Comparison of ENCODE assay signal across 22 cellular contexts in the genomic region with DNA sequence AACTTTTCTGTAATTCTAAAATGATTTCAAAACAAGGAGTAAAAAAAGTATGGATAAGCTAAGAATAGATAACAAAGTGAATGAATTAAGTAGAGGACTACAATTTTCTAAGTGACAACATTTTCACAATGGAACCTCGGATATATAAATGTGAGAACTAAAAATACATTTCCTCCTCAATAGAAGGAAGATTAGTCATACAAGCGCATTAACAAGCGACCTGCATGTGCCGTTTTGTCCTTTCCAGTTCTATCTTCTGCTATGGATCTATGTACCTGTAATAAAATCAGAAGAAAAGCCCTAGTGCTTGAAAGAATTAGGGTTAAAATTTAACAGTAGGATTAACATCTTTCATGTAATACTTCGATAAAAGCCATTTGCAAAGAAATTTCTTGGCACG.
DNase-seq lines count a peak whose midpoint lies in the region; ATAC-seq, FAIRE-seq and TF ChIP-seq lines count a peak whose summit lies in the region.
"Had no signal": no experiment of that assay in that cellular context is flagged by ENCODE, and none has a peak within 500 bp of the region (broad histone marks: within the 10 kb centered on the region; RNA-seq: fewer than 3 reads in every experiment).

No MANE protein-coding gene starts in this region.

- no peaks in the 10 kb centered on the region for H3K27me3 ChIP-seq in BLaER1 treated with 17β-estradiol and CSF1 and Interleukin-3, amounts not matched to agents 10 nM and 100 nM
- H3K27me3 ChIP-seq in HCT116 (ENCODE audit: insufficient read depth, low read length) = no peaks in the 10 kb centered on the region
- H3K27me3 ChIP-seq: heart left ventricle, Peyer's patch, uterus had no signal

- no peaks in the 10 kb centered on the region for H3K9me2 ChIP-seq in HCT116 (ENCODE audit: insufficient read depth)

- no peak overlapping the region for H3K27ac ChIP-seq in BLaER1 treated with 17β-estradiol and CSF1 and Interleukin-3, amounts not matched to agents 10 nM and 100 nM
- no peak overlapping the region for H3K27ac ChIP-seq in HCT116 (ENCODE audit: low read depth, low read length)
- H3K27ac ChIP-seq: heart left ventricle, Peyer's patch, uterus had no signal

- RAD21 ChIA-PET in HCT116 (lab: Charles Lee; ENCODE audit: low non-redundant PET in 1 of 2, low total read pairs in 2 of 2, uncharacterized antibody in 2 of 2, unreplicated experiment in 2 of 2) = no interaction called here

- TF ChIP-seq POLR2A in HCT116 (IDR thresholded peaks at IDR 0.05; ENCODE audit: borderline replicate concordance, extremely low read depth, insufficient read depth, insufficient read length) = no peak

- POLR2A ChIA-PET in HCT116 (lab: Charles Lee) = no interaction called here

- no peak overlapping the region for H3K4me3 ChIP-seq in BLaER1 treated with 17β-estradiol and CSF1 and Interleukin-3, amounts not matched to agents 10 nM and 100 nM
- H3K4me3 ChIP-seq in HCT116 (replicated peaks in 1 of 2; ENCODE audit: low read depth in 1 of 2, low read length in 2 of 2) = no peak overlapping the region
- H3K4me3 ChIP-seq: lung, uterus had no signal

- no TSS peak for BruUV-seq in HCT116 (replicated peaks; lab: Mats Ljungman, UMichigan)

- no peak for TF ChIP-seq CTCF in HCT116 (IDR thresholded peaks at IDR 0.05 in 2 of 3, conservative IDR thresholded peaks at IDR 0.05 in 1 of 3; ENCODE audit: borderline replicate concordance in 1 of 3, insufficient read depth in 1 of 3, low read depth in 2 of 3, low read length in 2 of 3)

- no peaks in the 10 kb centered on the region for H3K79me2 ChIP-seq in HCT116 (ENCODE audit: insufficient read depth, low read length)

- FAIRE-seq in islet of Langerhans (lab: Jason Lieb, UNC) = peak; percentile 79
- FAIRE-seq: GM19239 had no signal

- TF ChIP-seq RAD21 in HCT116 (IDR thresholded peaks at IDR 0.05; ENCODE audit: low read depth) = no peak

- peaks cover 8 to 27% (median 13%) of the 10 kb centered on the region in 10 experiments for H3K4me1 ChIP-seq in BLaER1 treated with 17β-estradiol and CSF1 and Interleukin-3, amounts not matched to agents 10 nM and 100 nM
- H3K4me1 ChIP-seq in HCT116 (ENCODE audit: control insufficient read depth in 1 of 2, insufficient read depth in 2 of 2, low read length in 2 of 2) = peaks cover 5 to 15% of the 10 kb centered on the region in 2 experiments; a peak in 3 of 4 replicates
- H3K4me1 ChIP-seq: Peyer's patch, uterus had no signal

- intact Hi-C loops in HCT116 (cut with micrococcal nuclease) = no loop called here

- H3K4me2 ChIP-seq in BLaER1 treated with 17β-estradiol and CSF1 and Interleukin-3, amounts not matched to agents 10 nM and 100 nM = peak overlapping the region; percentile 39 to 82 (median 55)
- H3K4me2 ChIP-seq in HCT116 (ENCODE audit: low read length) = peak overlapping the region; percentile 24

- CTCF ChIA-PET in HCT116 (lab: Charles Lee) = no interaction called here

- ATAC-seq in HCT116 (no peak), GM19455 (IDR thresholded peaks at IDR 0.05; ENCODE audit: unreplicated experiment) (no peak), GM19395 (IDR thresholded peaks at IDR 0.05; ENCODE audit: unreplicated experiment) (no peak)

- no peak for DNase-seq in HCT116 (ENCODE audit: low read depth, low spot score)
- DNase-seq in RPMI7951 (ENCODE audit: low read depth) = peak; percentile 2
- no peak for DNase-seq in NCI-H1105 (lab: John Stamatoyannopoulos, UW)
- no peak for DNase-seq in stimulated activated naive CD4-positive, alpha-beta T cell (lab: John Stamatoyannopoulos, UW)
- DNase-seq: activated CD4-positive, alpha-beta memory T cell treated with anti-CD3 and anti-CD28 coated beads, Interleukin-2, amount 10 ng/mL, durations not matched to agents 7 days and 5 days; amniotic stem cell; endodermal cell; heart left ventricle; naive B cell; NCI-H1436; NCI-H2171 treated with DMSO at 0.1 percent for 48 hours; NCI-H748 treated with DMSO at 0.1 percent for 48 hours; Peyer's patch; stimulated activated CD4-positive, alpha-beta T cell treated with anti-CD3 and anti-CD28 coated beads, Interleukin-4, amount 100 ng/mL, for 1 hour; substantia nigra; uterus had no signal

- no peak overlapping the region for H3K9ac ChIP-seq in BLaER1 treated with 17β-estradiol and CSF1 and Interleukin-3, amounts not matched to agents 10 nM and 100 nM
- H3K9ac ChIP-seq in HCT116 (ENCODE audit: low read length) = no peak overlapping the region

- H4K20me1 ChIP-seq in BLaER1 treated with 17β-estradiol and CSF1 and Interleukin-3, amounts not matched to agents 10 nM and 100 nM = no peaks in the 10 kb centered on the region
- H4K20me1 ChIP-seq in HCT116 (ENCODE audit: insufficient read depth) = no peaks in the 10 kb centered on the region

- no peaks in the 10 kb centered on the region for H3K36me3 ChIP-seq in BLaER1 treated with 17β-estradiol and CSF1 and Interleukin-3, amounts not matched to agents 10 nM and 100 nM
- H3K36me3 ChIP-seq in HCT116 (ENCODE audit: control insufficient read depth in 1 of 2, insufficient read depth in 2 of 2, low read length in 2 of 2) = no peaks in the 10 kb centered on the region
- H3K36me3 ChIP-seq: heart left ventricle, Peyer's patch, uterus had no signal

- H3K9me3 ChIP-seq in BLaER1 treated with 17β-estradiol and CSF1 and Interleukin-3, amounts not matched to agents 10 nM and 100 nM (replicated peaks in 1 of 11) = no peaks in the 10 kb centered on the region
- no peaks in the 10 kb centered on the region for H3K9me3 ChIP-seq in HCT116 (ENCODE audit: control insufficient read depth in 1 of 2, insufficient read depth in 1 of 2, low read depth in 1 of 2, low read length in 2 of 2)
- H3K9me3 ChIP-seq: heart left ventricle, Peyer's patch, uterus had no signal

- H2AFZ ChIP-seq in HCT116 (ENCODE audit: low read depth, low read length, poor library complexity, severe bottlenecking) = no peak overlapping the region

TF ChIP-seq in HCT116, 20 proteins besides CTCF, POLR2A, EP300 and RAD21 (continues in another document):
- TF ChIP-seq EGR1 (IDR thresholded peaks at IDR 0.05; ENCODE audit: low read depth) (no peak), TCF7L2 (IDR thresholded peaks at IDR 0.05; ENCODE audit: borderline replicate concordance, extremely low read depth, insufficient read depth, insufficient read length) (no peak), ZNF274 (IDR thresholded peaks at IDR 0.05; ENCODE audit: low read depth, low read length) (no peak), SIN3A (IDR thresholded peaks at IDR 0.05; ENCODE audit: low read depth) (no peak), SRF (IDR thresholded peaks at IDR 0.05; ENCODE audit: low read depth) (no peak), EZH2 (IDR thresholded peaks at IDR 0.05) (no peak), POLR2AphosphoS5 (IDR thresholded peaks at IDR 0.05; ENCODE audit: low read depth, low read length) (no peak), ZFX (IDR thresholded peaks at IDR 0.05) (no peak), CBX3 (IDR thresholded peaks at IDR 0.05; ENCODE audit: low read depth) (no peak), SP1 (IDR thresholded peaks at IDR 0.05; ENCODE audit: low read depth) (no peak), YY1 (IDR thresholded peaks at IDR 0.05; ENCODE audit: extremely low read depth, insufficient replicate concordance, low read depth, low read length) (no peak)
- TF ChIP-seq, protein P1, sequence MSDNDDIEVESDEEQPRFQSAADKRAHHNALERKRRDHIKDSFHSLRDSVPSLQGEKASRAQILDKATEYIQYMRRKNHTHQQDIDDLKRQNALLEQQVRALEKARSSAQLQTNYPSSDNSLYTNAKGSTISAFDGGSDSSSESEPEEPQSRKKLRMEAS (IDR thresholded peaks at IDR 0.05) = no peak
- TF ChIP-seq, protein P2, sequence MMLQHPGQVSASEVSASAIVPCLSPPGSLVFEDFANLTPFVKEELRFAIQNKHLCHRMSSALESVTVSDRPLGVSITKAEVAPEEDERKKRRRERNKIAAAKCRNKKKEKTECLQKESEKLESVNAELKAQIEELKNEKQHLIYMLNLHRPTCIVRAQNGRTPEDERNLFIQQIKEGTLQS (IDR thresholded peaks at IDR 0.05) = no peak
- TF ChIP-seq, protein P3, sequence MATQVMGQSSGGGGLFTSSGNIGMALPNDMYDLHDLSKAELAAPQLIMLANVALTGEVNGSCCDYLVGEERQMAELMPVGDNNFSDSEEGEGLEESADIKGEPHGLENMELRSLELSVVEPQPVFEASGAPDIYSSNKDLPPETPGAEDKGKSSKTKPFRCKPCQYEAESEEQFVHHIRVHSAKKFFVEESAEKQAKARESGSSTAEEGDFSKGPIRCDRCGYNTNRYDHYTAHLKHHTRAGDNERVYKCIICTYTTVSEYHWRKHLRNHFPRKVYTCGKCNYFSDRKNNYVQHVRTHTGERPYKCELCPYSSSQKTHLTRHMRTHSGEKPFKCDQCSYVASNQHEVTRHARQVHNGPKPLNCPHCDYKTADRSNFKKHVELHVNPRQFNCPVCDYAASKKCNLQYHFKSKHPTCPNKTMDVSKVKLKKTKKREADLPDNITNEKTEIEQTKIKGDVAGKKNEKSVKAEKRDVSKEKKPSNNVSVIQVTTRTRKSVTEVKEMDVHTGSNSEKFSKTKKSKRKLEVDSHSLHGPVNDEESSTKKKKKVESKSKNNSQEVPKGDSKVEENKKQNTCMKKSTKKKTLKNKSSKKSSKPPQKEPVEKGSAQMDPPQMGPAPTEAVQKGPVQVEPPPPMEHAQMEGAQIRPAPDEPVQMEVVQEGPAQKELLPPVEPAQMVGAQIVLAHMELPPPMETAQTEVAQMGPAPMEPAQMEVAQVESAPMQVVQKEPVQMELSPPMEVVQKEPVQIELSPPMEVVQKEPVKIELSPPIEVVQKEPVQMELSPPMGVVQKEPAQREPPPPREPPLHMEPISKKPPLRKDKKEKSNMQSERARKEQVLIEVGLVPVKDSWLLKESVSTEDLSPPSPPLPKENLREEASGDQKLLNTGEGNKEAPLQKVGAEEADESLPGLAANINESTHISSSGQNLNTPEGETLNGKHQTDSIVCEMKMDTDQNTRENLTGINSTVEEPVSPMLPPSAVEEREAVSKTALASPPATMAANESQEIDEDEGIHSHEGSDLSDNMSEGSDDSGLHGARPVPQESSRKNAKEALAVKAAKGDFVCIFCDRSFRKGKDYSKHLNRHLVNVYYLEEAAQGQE (IDR thresholded peaks at IDR 0.05; ENCODE audit: low read depth) = no peak
